In the genomic region with DNA sequence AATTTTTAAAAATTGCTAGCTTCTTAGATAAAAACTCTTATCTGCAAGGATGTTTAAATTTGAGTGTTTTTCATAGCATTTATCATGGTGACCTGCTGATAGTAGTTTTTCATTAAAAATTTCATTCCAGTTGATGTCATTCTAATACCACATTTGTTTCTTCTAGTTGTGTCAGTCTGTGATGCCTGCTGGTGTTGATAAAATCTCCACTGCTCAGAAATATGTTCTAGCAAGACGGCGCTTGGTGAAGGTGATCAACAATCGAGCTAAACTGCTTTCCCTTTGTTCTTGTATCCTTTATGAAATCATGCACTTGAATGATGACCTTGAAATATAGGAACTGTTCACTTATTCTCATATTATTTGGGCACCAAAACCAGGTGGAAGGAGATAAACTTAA, we compare ENCODE assay signal across 14 cellular contexts. TPM values are rescaled to one million over a fixed set of nuclear protein-coding genes. Genes with fewer than 3 reads are reported as not detected.
DNase-seq lines count a peak whose midpoint lies in the region; TF ChIP-seq lines count a peak whose summit lies in the region.
"Had no signal": no experiment of that assay in that cellular context is flagged by ENCODE, and none has a peak within 500 bp of the region (broad histone marks: within the 10 kb centered on the region; RNA-seq: fewer than 3 reads in every experiment).

No MANE protein-coding gene starts in this region.

- H3K9me3 Mint-ChIP-seq in activated T-cell treated with anti-CD3 and anti-CD28 coated beads, Interleukin-2, amount 50 U/mL, for 24 hours, result no peaks in the 10 kb centered on the region
- H3K9me3 Mint-ChIP-seq in type B pancreatic cell (no peaks in the 10 kb centered on the region), Calu3 (ENCODE audit: low read depth, unreplicated experiment) (no peaks in the 10 kb centered on the region)
- H3K9me3 Mint-ChIP-seq: CD8-positive, alpha-beta memory T cell; HFFc6 had no signal

- no TSS peak for BruUV-seq in Calu3 (replicated peaks; lab: Mats Ljungman, UMichigan)

- H3K27ac ChIP-seq in SK-N-MC (peak overlapping the region; percentile 66), epithelial cell of prostate (peak overlapping the region; percentile 15)
- H3K27ac ChIP-seq: GM23248, HL-60 had no signal

- H3K9me3 ChIP-seq in SK-N-MC (ENCODE audit: low read depth, low read length), result no peaks in the 10 kb centered on the region
- H3K9me3 ChIP-seq: BE2C had no signal

- peaks cover 94% of the 10 kb centered on the region for H3K36me3 ChIP-seq in SK-N-MC (ENCODE audit: insufficient read depth, low read length)

- H3K27ac Mint-ChIP-seq in activated T-cell treated with anti-CD3 and anti-CD28 coated beads, Interleukin-2, amount 50 U/mL, for 24 hours, result peak overlapping the region; percentile 26
- H3K27ac Mint-ChIP-seq in type B pancreatic cell, result peak overlapping the region; percentile 17
- H3K27ac Mint-ChIP-seq in Calu3 (ENCODE audit: unreplicated experiment), result no peak overlapping the region
- H3K27ac Mint-ChIP-seq: HFFc6 had no signal

- no peak overlapping the region for H3K4me3 Mint-ChIP-seq in activated T-cell treated with anti-CD3 and anti-CD28 coated beads, Interleukin-2, amount 50 U/mL, for 24 hours
- H3K4me3 Mint-ChIP-seq in type B pancreatic cell (no peak overlapping the region), Calu3 (ENCODE audit: low read depth, unreplicated experiment) (no peak overlapping the region)
- H3K4me3 Mint-ChIP-seq: CD4-positive, CD25-positive, alpha-beta regulatory T cell; CD8-positive, alpha-beta memory T cell; HFFc6 had no signal

- no peak for DNase-seq in activated T-cell treated with anti-CD3 and anti-CD28 coated beads, Interleukin-2, amount 50 U/mL, for 24 hours
- DNase-seq in activated T-cell treated with anti-CD3 and anti-CD28 coated beads for 4 hours, result no peak
- no peak for DNase-seq in SK-N-MC (ENCODE audit: low read depth, low spot score)
- DNase-seq in epithelial cell of prostate (ENCODE audit: low read depth, low spot score), result no peak
- no peak for DNase-seq in type B pancreatic cell (ENCODE audit: extremely low spot score, unreplicated experiment)
- DNase-seq in HT-29 (ENCODE audit: low spot score), result no peak
- no peak for DNase-seq in Calu3
- DNase-seq: C1 segment of cervical spinal cord had no signal

- TF ChIP-seq CTCF in type B pancreatic cell (conservative IDR thresholded peaks at IDR 0.05), result no peak
- no peak for TF ChIP-seq CTCF in Calu3 (IDR thresholded peaks at IDR 0.05; ENCODE audit: unreplicated experiment)

- no peak overlapping the region for H3K4me3 ChIP-seq in SK-N-MC
- H3K4me3 ChIP-seq: GM23248 had no signal

- CTCF ChIA-PET in Calu3 (lab: Charles Lee), result interaction anchor here (0.6 to 1.4 kb wide), 5 partner anchors 254 to 370 kb away, joined by 4 to 12 read pairs (median 4); no protein-coding TSS in a partner anchor

- H3K27me3 Mint-ChIP-seq in activated T-cell treated with anti-CD3 and anti-CD28 coated beads, Interleukin-2, amount 50 U/mL, for 24 hours, result no peaks in the 10 kb centered on the region
- H3K27me3 Mint-ChIP-seq in type B pancreatic cell (no peaks in the 10 kb centered on the region), Calu3 (ENCODE audit: unreplicated experiment) (no peaks in the 10 kb centered on the region)
- H3K27me3 Mint-ChIP-seq: CD4-positive, CD25-positive, alpha-beta regulatory T cell; CD8-positive, alpha-beta memory T cell had no signal

- no peak overlapping the region for H3K9ac ChIP-seq in SK-N-MC (ENCODE audit: insufficient read length)
- H3K9ac ChIP-seq: GM23248 had no signal

- H3K4me1 Mint-ChIP-seq in activated T-cell treated with anti-CD3 and anti-CD28 coated beads, Interleukin-2, amount 50 U/mL, for 24 hours (ENCODE audit: low read depth), result no peaks in the 10 kb centered on the region
- H3K4me1 Mint-ChIP-seq in type B pancreatic cell (ENCODE audit: unreplicated experiment), result no peaks in the 10 kb centered on the region
- H3K4me1 Mint-ChIP-seq in Calu3 (ENCODE audit: low read depth, unreplicated experiment), result no peaks in the 10 kb centered on the region

- intact Hi-C loops in Calu3 (cut with micrococcal nuclease; ENCODE audit: unreplicated experiment), result loop anchor here (1.0 kb wide), 2 partner anchors 132 to 370 kb away; no protein-coding TSS in a partner anchor

- peaks cover 92% of the 10 kb centered on the region for H3K36me3 Mint-ChIP-seq in activated T-cell treated with anti-CD3 and anti-CD28 coated beads, Interleukin-2, amount 50 U/mL, for 24 hours (ENCODE audit: low read depth)
- H3K36me3 Mint-ChIP-seq in type B pancreatic cell (peaks cover 24% of the 10 kb centered on the region), Calu3 (ENCODE audit: insufficient read depth, unreplicated experiment) (peaks cover 15% of the 10 kb centered on the region)

RNA-seq across cellular contexts. Expression of a gene that starts 17.6 kb away (rescaled TPM):
- total RNA-seq in type B pancreatic cell (ENCODE audit: low replicate concordance) (58.2 and 61.1 TPM in 2 replicates), Calu3 (2022) (23.8 and 25.6 TPM in 2 replicates)
- 2.9 and 3.3 TPM in 2 replicates for total RNA-seq in HT-29 (2014; rRNA removed; shearing (Covaris generic))
